Comparison of ENCODE assay signal across 8 cellular contexts in the genomic region with DNA sequence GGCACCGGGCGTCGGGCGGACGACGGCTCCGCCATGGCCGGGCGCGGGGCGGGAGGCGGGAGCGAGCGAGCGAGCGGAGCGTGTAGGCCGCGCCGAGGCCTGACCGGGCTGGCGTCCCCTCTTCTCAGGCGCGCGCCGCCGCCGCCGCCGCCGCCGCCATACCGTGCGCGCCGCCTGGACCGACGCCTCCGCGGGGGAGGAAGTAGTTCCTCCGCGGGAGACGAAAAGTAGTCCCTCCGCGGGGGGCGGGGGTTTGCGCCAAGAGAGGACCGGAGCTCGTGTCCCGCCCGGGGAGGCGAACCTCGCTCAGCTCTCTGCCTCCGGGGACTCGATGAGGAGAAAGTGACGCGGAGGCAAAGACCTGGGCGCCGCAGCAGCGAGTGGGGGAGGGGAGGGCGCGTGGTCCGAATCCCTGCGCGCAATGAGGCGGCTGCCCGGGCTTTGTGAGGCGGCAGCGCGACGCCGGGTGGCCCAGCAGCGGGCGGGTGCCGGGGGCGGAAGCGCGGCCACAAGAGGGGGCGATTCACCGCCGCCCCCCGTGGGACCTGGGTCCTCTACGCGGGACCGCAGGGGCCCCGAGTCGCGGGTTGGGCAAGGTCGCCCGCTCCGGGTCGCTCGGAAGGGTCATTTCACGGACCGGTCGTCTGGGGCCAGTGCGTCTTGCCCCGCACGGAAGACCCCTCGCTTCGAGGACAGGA. TPM values are rescaled to one million over a fixed set of nuclear protein-coding genes. Genes with fewer than 3 reads are reported as not detected.
A peak's percentile ranks its signal among the peaks of the same experiment; 100 is the strongest.
DNase-seq lines count a peak whose midpoint lies in the region; ATAC-seq, FAIRE-seq and TF ChIP-seq lines count a peak whose summit lies in the region.

A gene (minus strand): TSS at position 176 of the 698 bp plus-strand sequence. CDS start 141 bp downstream, at position 35.

- H3K27me3 Mint-ChIP-seq in astrocyte (ENCODE audit: low read depth, unreplicated experiment), result no peaks in the 10 kb centered on the region

- TF ChIP-seq CTCF in GM12873 (IDR thresholded peaks at IDR 0.05; ENCODE audit: insufficient read depth, low read depth, low read length, missing control alignments), result peak; percentile 18
- no peak for TF ChIP-seq CTCF in astrocyte (IDR thresholded peaks at IDR 0.05; ENCODE audit: insufficient read depth, low read depth, low read length)
- no peak for TF ChIP-seq CTCF in retinal pigment epithelial cell (conservative IDR thresholded peaks at IDR 0.05; ENCODE audit: low read depth, low read length)

- H3K27ac Mint-ChIP-seq in astrocyte (ENCODE audit: unreplicated experiment), result peak within 1 kb of the TSS; percentile 96

- DNase-seq in NCI-H146 (lab: John Stamatoyannopoulos, UW) (peak; percentile 81), T-helper 22 cell (ENCODE audit: low read depth) (peak; percentile 64), astrocyte (ENCODE audit: low read depth) (peak; percentile 77), hippocampal formation (lab: John Stamatoyannopoulos, UW) (peak; percentile 70 to 76), retinal pigment epithelial cell (ENCODE audit: low read depth) (peak; percentile 46), cortex of kidney (lab: John Stamatoyannopoulos, UW) (no peak)

- H3K9ac ChIP-seq in astrocyte (ENCODE audit: low read length), result peak within 1 kb of the TSS; percentile 91

- H2AFZ ChIP-seq in astrocyte (ENCODE audit: low read depth, low read length), result peak within 1 kb of the TSS; percentile 95

- peaks cover 2% of the 10 kb centered on the region for H3K36me3 Mint-ChIP-seq in astrocyte (ENCODE audit: low read depth, unreplicated experiment)

- no peaks in the 10 kb centered on the region for H3K27me3 ChIP-seq in astrocyte (ENCODE audit: insufficient read depth, low read length)

- peaks cover 15% of the 10 kb centered on the region for H3K4me1 Mint-ChIP-seq in astrocyte (ENCODE audit: low read depth, unreplicated experiment)

- H3K9me3 ChIP-seq in astrocyte (ENCODE audit: insufficient read depth, low read depth, low read length), result no peaks in the 10 kb centered on the region

- H3K4me2 ChIP-seq in astrocyte (ENCODE audit: low read length), result peak within 1 kb of the TSS; percentile 97

- H3K4me3 Mint-ChIP-seq in astrocyte (ENCODE audit: unreplicated experiment), result peak within 1 kb of the TSS; percentile 94

- no peaks in the 10 kb centered on the region for H3K36me3 ChIP-seq in astrocyte (ENCODE audit: insufficient read depth, low read length)

- H3K27ac ChIP-seq in astrocyte (ENCODE audit: low read depth, low read length), result peak within 1 kb of the TSS; percentile 97

- H3K79me2 ChIP-seq in astrocyte (ENCODE audit: insufficient read depth, low read length), result peaks cover 42% of the 10 kb centered on the region

- H3K4me3 ChIP-seq in astrocyte (ENCODE audit: insufficient read depth, low read depth, low read length) (peak within 1 kb of the TSS; percentile 77), retinal pigment epithelial cell (ENCODE audit: low read length) (peak within 1 kb of the TSS; percentile 70)

- FAIRE-seq in astrocyte (lab: Jason Lieb, UNC), result no peak

- peaks cover 26% of the 10 kb centered on the region for H4K20me1 ChIP-seq in astrocyte (ENCODE audit: insufficient read depth, low read length)

- H3K9me3 Mint-ChIP-seq in astrocyte (ENCODE audit: unreplicated experiment), result no peaks in the 10 kb centered on the region

- peak; percentile 61 for ATAC-seq in HG02642 (IDR thresholded peaks at IDR 0.05; ENCODE audit: poor library complexity, unreplicated experiment)

- H3K4me1 ChIP-seq in astrocyte (ENCODE audit: insufficient read depth, low read length), result peaks cover 13% of the 10 kb centered on the region

RNA-seq across cellular contexts. Expression of the gene that starts here (rescaled TPM):
- total RNA-seq in astrocyte, result 28.0 and 28.1 TPM in 2 replicates
